ENCODE assay signal across 11 cellular contexts in the genomic region with DNA sequence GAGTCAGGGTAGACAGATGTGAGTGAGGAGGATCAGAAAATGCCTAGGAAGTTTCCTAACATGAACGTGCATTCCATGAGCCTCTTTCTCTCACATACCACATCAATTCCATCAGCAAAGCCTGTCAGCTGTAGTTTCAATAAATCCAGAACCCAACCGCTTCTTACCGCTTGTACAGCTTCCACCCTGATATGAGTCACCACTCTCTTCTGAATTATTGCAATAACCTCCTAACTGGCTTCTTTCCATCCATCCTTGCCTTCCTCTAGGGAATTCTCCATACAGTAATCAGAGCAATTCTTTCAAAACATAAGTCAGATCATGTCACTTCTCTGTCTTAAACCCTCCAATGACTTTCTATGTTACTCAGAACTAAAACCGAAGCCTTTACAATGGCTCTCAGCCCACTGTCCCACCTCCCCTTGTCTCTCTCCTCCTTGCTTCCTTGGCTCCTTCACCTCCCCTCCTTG. TPM values are rescaled to one million over a fixed set of nuclear protein-coding genes. Genes with fewer than 3 reads are reported as not detected.
DNase-seq lines count a peak whose midpoint lies in the region; ATAC-seq and TF ChIP-seq lines count a peak whose summit lies in the region.
"Had no signal": no experiment of that assay in that cellular context is flagged by ENCODE, and none has a peak within 500 bp of the region (broad histone marks: within the 10 kb centered on the region; RNA-seq: fewer than 3 reads in every experiment).

No MANE protein-coding gene starts in this region.

- H3K79me1 ChIP-seq in trophoblast cell (ENCODE audit: low read length), result peaks cover 21% of the 10 kb centered on the region

- H3K23ac ChIP-seq in trophoblast cell (ENCODE audit: low read length), result no peak overlapping the region

- H3K9ac ChIP-seq in trophoblast cell (ENCODE audit: low read length), result no peak overlapping the region

- peaks cover 3% of the 10 kb centered on the region for H3K79me2 ChIP-seq in trophoblast cell (ENCODE audit: control insufficient read depth, insufficient read depth, low read length, poor library complexity)

- H3K27ac Mint-ChIP-seq in natural killer cell, result no peak overlapping the region
- H3K27ac Mint-ChIP-seq: GM23338 had no signal

- ATAC-seq in natural killer cell, result no peak
- ATAC-seq in HG03097 (IDR thresholded peaks at IDR 0.05; ENCODE audit: low FRiP score, unreplicated experiment), result no peak

- intact Hi-C loops in natural killer cell (cut with micrococcal nuclease), result no loop called here

- no peak overlapping the region for H3K4me2 ChIP-seq in trophoblast cell (ENCODE audit: low read length)
- H3K4me2 ChIP-seq: GM23338 had no signal

- H3K4ac ChIP-seq in trophoblast cell (ENCODE audit: low read depth, low read length), result peak overlapping the region; percentile 30

- WGBS in trophoblast cell (ENCODE audit: extremely low coverage, insufficient coverage, insufficient read length), result no CpG with 5 or more reads among the region's 4 CpGs

- peak overlapping the region; percentile 91 for H2BK5ac ChIP-seq in trophoblast cell (ENCODE audit: low read depth, low read length, poor library complexity)

- DNase-seq in EL (peak; percentile 99), NCI-H69 (lab: John Stamatoyannopoulos, UW) (peak; percentile 32), epithelial cell of proximal tubule (ENCODE audit: low read depth) (peak; percentile 52), trophoblast cell (peak; percentile 88 to 97), COR-L47 (lab: John Stamatoyannopoulos, UW) (no peak), natural killer cell (no peak), iPS-NIHi7 (ENCODE audit: extremely low spot score) (no peak)
- DNase-seq: activated CD8-positive, alpha-beta memory T cell treated with anti-CD3 and anti-CD28 coated beads, Interleukin-2, amount 50 U/mL, for 4 hours; effector CD8-positive, alpha-beta T cell had no signal

- H3K36me3 ChIP-seq in trophoblast cell (ENCODE audit: control insufficient read depth in 1 of 2, insufficient read depth in 2 of 2, low read length in 2 of 2), result no peaks in the 10 kb centered on the region

- no peak overlapping the region for H2AFZ ChIP-seq in trophoblast cell (ENCODE audit: insufficient read depth, low read length, poor library complexity)
- H2AFZ ChIP-seq: GM23338 had no signal

- H3K9me3 Mint-ChIP-seq in natural killer cell, result no peaks in the 10 kb centered on the region
- H3K9me3 Mint-ChIP-seq: GM23338 had no signal

- TF ChIP-seq CTCF in epithelial cell of proximal tubule (conservative IDR thresholded peaks at IDR 0.05; ENCODE audit: low read depth, low read length) (no peak), natural killer cell (IDR thresholded peaks at IDR 0.05) (no peak)

- peak overlapping the region; percentile 95 for H4K91ac ChIP-seq in trophoblast cell (ENCODE audit: low read depth, low read length)

- peak overlapping the region; percentile 74 for H4K8ac ChIP-seq in trophoblast cell (ENCODE audit: low read depth, low read length)

- no peaks in the 10 kb centered on the region for H3K27me3 Mint-ChIP-seq in natural killer cell (ENCODE audit: low read depth in 2 of 2)

- peak overlapping the region; percentile 73 for H3K14ac ChIP-seq in trophoblast cell (ENCODE audit: low read length)

- H3K18ac ChIP-seq in trophoblast cell (ENCODE audit: low read length), result no peak overlapping the region

- H3K4me3 ChIP-seq in epithelial cell of proximal tubule (ENCODE audit: low read depth, low read length) (no peak overlapping the region), trophoblast cell (ENCODE audit: low read depth, low read length) (no peak overlapping the region)
- H3K4me3 ChIP-seq: GM23338 had no signal

- peak overlapping the region; percentile 96 for H2BK12ac ChIP-seq in trophoblast cell (ENCODE audit: low read length)

- peak overlapping the region; percentile 77 for H3K27ac ChIP-seq in trophoblast cell (ENCODE audit: low read depth, low read length)

- H3K4me1 Mint-ChIP-seq in natural killer cell, result peaks cover 10 to 14% of the 10 kb centered on the region in 2 donors

- peak overlapping the region; percentile 80 for H2AK5ac ChIP-seq in trophoblast cell (ENCODE audit: low read length)

- H3K4me1 ChIP-seq in trophoblast cell (ENCODE audit: control insufficient read depth in 1 of 2, insufficient read depth in 2 of 2, low read length in 2 of 2), result peaks cover 7 to 18% of the 10 kb centered on the region in 2 experiments

- no peaks in the 10 kb centered on the region for H3K36me3 Mint-ChIP-seq in natural killer cell

- no peak overlapping the region for H4K12ac ChIP-seq in trophoblast cell (ENCODE audit: low read depth, low read length)

- peak overlapping the region; percentile 90 for H2BK120ac ChIP-seq in trophoblast cell (ENCODE audit: insufficient read depth, low read length, poor library complexity)

- H3K9me3 ChIP-seq in trophoblast cell (ENCODE audit: insufficient read depth, low read depth, low read length), result no peaks in the 10 kb centered on the region

- no peaks in the 10 kb centered on the region for H3K27me3 ChIP-seq in trophoblast cell (ENCODE audit: insufficient read depth, low read length)

- H3K4me3 Mint-ChIP-seq in natural killer cell, result no peak overlapping the region
- H3K4me3 Mint-ChIP-seq: GM23338 had no signal

RNA-seq across cellular contexts. Expression of a gene that starts 8.1 kb away (rescaled TPM):
- 62.8 and 82.8 TPM in 2 replicates for total RNA-seq in epithelial cell of proximal tubule
- 272 and 284 TPM in 2 replicates for polyA plus RNA-seq in trophoblast cell (2013)
- 100 to 1,000 TPM in 1 of 3 donors, 10 to 100 TPM in 2; 85.6 to 101 (median 92.6) TPM for total RNA-seq in natural killer cell

Comparison
In these comparisons a context has a peak if more than half of its experiments do, and no peak if none do; other contexts are left out.
1. DNase-seq: peak in EL (single experiment), NCI-H69 (single experiment), epithelial cell of proximal tubule (single experiment) and trophoblast cell (2 of 2); none in COR-L47 (single experiment), natural killer cell (single experiment) and iPS-NIHi7 (single experiment).